Comparison of ENCODE assay signal across 9 cellular contexts in genomic region chr4:82851902-82852750, GRCh38. TPM values are rescaled to one million over a fixed set of nuclear protein-coding genes. Genes with fewer than 3 reads are reported as not detected.
DNase-seq lines count a peak whose midpoint lies in the region; ATAC-seq and TF ChIP-seq lines count a peak whose summit lies in the region.
"Had no signal": no experiment of that assay in that cellular context is flagged by ENCODE, and none has a peak within 500 bp of the region (broad histone marks: within the 10 kb centered on the region; RNA-seq: fewer than 3 reads in every experiment).

No MANE protein-coding gene starts in this region.

- H3K9me3 ChIP-seq in ascending aorta (no peaks in the 10 kb centered on the region), lower lobe of right lung (no peaks in the 10 kb centered on the region)
- H3K9me3 ChIP-seq: BLaER1 had no signal

- TF ChIP-seq RAD21 in Ishikawa (IDR thresholded peaks at IDR 0.05; ENCODE audit: low read depth), result peak; percentile 43

- no peak for TF ChIP-seq EP300 in Ishikawa (IDR thresholded peaks at IDR 0.05; ENCODE audit: borderline replicate concordance)

- ATAC-seq in lower lobe of right lung (no peak), GM19328 (IDR thresholded peaks at IDR 0.05; ENCODE audit: unreplicated experiment) (no peak)
- ATAC-seq in stimulated activated effector memory CD8-positive, alpha-beta T cell treated with anti-CD3 and anti-CD28 coated beads, Interleukin-12 subunit alpha, Interleukin-12 subunit beta, amount 100 ng/mL, for 72 hours, result no peak

- intact Hi-C loops in ascending aorta (cut with DNase I), result no loop called here
- intact Hi-C loops in lower lobe of right lung (cut with DNase I), result no loop called here

- H3K27ac ChIP-seq in ascending aorta (no peak overlapping the region), lower lobe of right lung (no peak overlapping the region)
- H3K27ac ChIP-seq: BLaER1 had no signal

- no peak overlapping the region for H3K27ac Mint-ChIP-seq in stimulated activated effector memory CD8-positive, alpha-beta T cell treated with anti-CD3 and anti-CD28 coated beads, Interleukin-12 subunit alpha, Interleukin-12 subunit beta, amount 100 ng/mL, for 72 hours

- TF ChIP-seq CTCF in ascending aorta (IDR thresholded peaks at IDR 0.05) (peak in 2 of 3 experiments; percentile 15 to 21), lower lobe of right lung (IDR thresholded peaks at IDR 0.05) (peak; percentile 39)

- peaks cover 100% of the 10 kb centered on the region for H3K36me3 Mint-ChIP-seq in stimulated activated effector memory CD8-positive, alpha-beta T cell treated with anti-CD3 and anti-CD28 coated beads, Interleukin-12 subunit alpha, Interleukin-12 subunit beta, amount 100 ng/mL, for 72 hours

- H3K4me1 ChIP-seq in ascending aorta (no peaks in the 10 kb centered on the region), lower lobe of right lung (no peaks in the 10 kb centered on the region)
- H3K4me1 ChIP-seq: BLaER1 had no signal

- DNase-seq in DMS153 (lab: John Stamatoyannopoulos, UW) (peak; percentile 9), DMS153 treated with DMSO at 0.1 percent for 48 hours (lab: John Stamatoyannopoulos, UW; ENCODE audit: unreplicated experiment) (no peak), ascending aorta (ENCODE audit: low spot score in 2 of 2) (no peak), lower lobe of right lung (no peak), 8988T (no peak)
- DNase-seq in stimulated activated effector memory CD8-positive, alpha-beta T cell treated with anti-CD3 and anti-CD28 coated beads, Interleukin-12 subunit alpha, Interleukin-12 subunit beta, amount 100 ng/mL, for 72 hours (ENCODE audit: low spot score in 2 of 2), result no peak

- peaks cover 5% of the 10 kb centered on the region for H3K4me1 Mint-ChIP-seq in stimulated activated effector memory CD8-positive, alpha-beta T cell treated with anti-CD3 and anti-CD28 coated beads, Interleukin-12 subunit alpha, Interleukin-12 subunit beta, amount 100 ng/mL, for 72 hours

- H3K36me3 ChIP-seq in ascending aorta (peaks cover 83 to 99% of the 10 kb centered on the region in 2 donors), lower lobe of right lung (peaks cover 100% of the 10 kb centered on the region)

- H3K4me3 Mint-ChIP-seq in stimulated activated effector memory CD8-positive, alpha-beta T cell treated with anti-CD3 and anti-CD28 coated beads, Interleukin-12 subunit alpha, Interleukin-12 subunit beta, amount 100 ng/mL, for 72 hours, result no peak overlapping the region

- H3K4me3 ChIP-seq in ascending aorta, result no peak overlapping the region
- no peak overlapping the region for H3K4me3 ChIP-seq in lower lobe of right lung
- H3K4me3 ChIP-seq: BLaER1 had no signal

- H3K9me3 Mint-ChIP-seq in stimulated activated effector memory CD8-positive, alpha-beta T cell treated with anti-CD3 and anti-CD28 coated beads, Interleukin-12 subunit alpha, Interleukin-12 subunit beta, amount 100 ng/mL, for 72 hours, result no peaks in the 10 kb centered on the region

- H3K27me3 ChIP-seq in ascending aorta (no peaks in the 10 kb centered on the region), lower lobe of right lung (ENCODE audit: low read depth) (no peaks in the 10 kb centered on the region)
- H3K27me3 ChIP-seq: BLaER1 had no signal

TF ChIP-seq in Ishikawa, 13 proteins besides CTCF, POLR2A, EP300 and RAD21:
- TF ChIP-seq EGR1 (IDR thresholded peaks at IDR 0.05) (no peak), TAF1 (IDR thresholded peaks at IDR 0.05; ENCODE audit: low read depth) (no peak), CREB1 (IDR thresholded peaks at IDR 0.05; ENCODE audit: low read depth) (no peak)

RNA-seq across cellular contexts. Expression of gene SEC31A, which starts 38.8 kb away (rescaled TPM):
- total RNA-seq in ascending aorta (100 TPM), lower lobe of right lung (183 TPM)

RNA-seq across cellular contexts. Expression of gene THAP9, which starts 48.4 kb away (rescaled TPM):
- total RNA-seq in ascending aorta (0.32 TPM), lower lobe of right lung (5.0 TPM)

RNA-seq across cellular contexts. Expression of gene SCD5, which starts 53.5 kb away (rescaled TPM):
- total RNA-seq in ascending aorta (28.0 TPM), lower lobe of right lung (17.7 TPM)
